In genomic region chr12:55817352-55818139, GRCh38 we compare ENCODE assay signal across 8 cellular contexts. TPM values are rescaled to one million over a fixed set of nuclear protein-coding genes. Genes with fewer than 3 reads are reported as not detected.
DNase-seq lines count a peak whose midpoint lies in the region; ATAC-seq and TF ChIP-seq lines count a peak whose summit lies in the region.

TSS of gene ORMDL2 (plus strand) at chr12:55818041. CDS start at chr12:55819000, 959 bp downstream.
TSS of gene SARNP (minus strand) at chr12:55817724. CDS start at chr12:55817701, 23 bp downstream.

- DNase-seq in CD4-positive, alpha-beta memory T cell = peak; percentile 95 to 100 (median 99)
- DNase-seq in HK-2 (ENCODE audit: unreplicated experiment) = peak; percentile 97
- DNase-seq in NCI-H82 treated with DMSO at 0.1 percent for 48 hours (lab: John Stamatoyannopoulos, UW; ENCODE audit: unreplicated experiment) = peak; percentile 99
- peak; percentile 99 for DNase-seq in activated CD4-positive, alpha-beta memory T cell treated with anti-CD3 and anti-CD28 coated beads for 36 hours
- peak; percentile 98 for DNase-seq in stimulated activated CD4-positive, alpha-beta T cell treated with anti-CD3 and anti-CD28 coated beads, Interleukin-4, amount 100 ng/mL, for 24 hours

- POLR2A ChIA-PET in CD4-positive, alpha-beta memory T cell (lab: Charles Lee; ENCODE audit: partially characterized antibody) = interaction anchor here (0.7 to 7.5 kb wide), 33 partner anchors 11 to 832 kb away, joined by 3 to 210 read pairs (median 5); partner anchors contain the start of genes BLOC1S1, CNPY2, DGKA and DNAJC14
- POLR2A ChIA-PET in activated CD4-positive, alpha-beta memory T cell treated with anti-CD3 and anti-CD28 coated beads for 36 hours (lab: Charles Lee) = interaction anchor here (0.8 to 3.0 kb wide), 16 partner anchors 9 to 301 kb away, joined by 3 to 29 read pairs (median 5); partner anchors contain the start of genes BLOC1S1, DNAJC14, GDF11 and PA2G4

- H3K27me3 ChIP-seq in CD4-positive, alpha-beta memory T cell (ENCODE audit: insufficient read depth, low read length) = no peaks in the 10 kb centered on the region
- H3K27me3 ChIP-seq in duodenal mucosa (ENCODE audit: control insufficient read depth in 1 of 2, insufficient read depth in 2 of 2, low read length in 2 of 2) (no peaks in the 10 kb centered on the region), liver (ENCODE audit: control insufficient read depth in 4 of 4, insufficient read depth in 4 of 4, low read length in 3 of 4) (no peaks in the 10 kb centered on the region)

- peak; percentile 8 to 37 for TF ChIP-seq RAD21 in liver (IDR thresholded peaks at IDR 0.05)

- H3K4me3 ChIP-seq in CD4-positive, alpha-beta memory T cell (ENCODE audit: low read length in 2 of 2) = peak within 1 kb of the TSS; percentile 76 to 96
- H3K4me3 ChIP-seq in duodenal mucosa (ENCODE audit: low read depth in 1 of 2, low read length in 2 of 2) (peak within 1 kb of the TSS; percentile 100), liver (ENCODE audit: low read depth in 1 of 3, low read length in 3 of 3) (peak within 1 kb of the TSS; percentile 72 to 100 (median 87))

- H3K4me1 Mint-ChIP-seq in CD4-positive, alpha-beta memory T cell = peaks cover 23 to 36% (median 25%) of the 10 kb centered on the region in 4 donors
- peaks cover 49% of the 10 kb centered on the region for H3K4me1 Mint-ChIP-seq in activated CD4-positive, alpha-beta memory T cell treated with anti-CD3 and anti-CD28 coated beads for 36 hours (ENCODE audit: low read depth)

- CTCF ChIA-PET in CD4-positive, alpha-beta memory T cell (lab: Charles Lee; ENCODE audit: partially characterized antibody) = interaction anchor here (0.6 to 4.6 kb wide), 22 partner anchors 7 to 212 kb away, joined by 3 to 39 read pairs (median 4); partner anchors contain the start of genes DGKA, DNAJC14, PYM1 and RAB5B
- CTCF ChIA-PET in activated CD4-positive, alpha-beta memory T cell treated with anti-CD3 and anti-CD28 coated beads for 36 hours (lab: Charles Lee) = interaction anchor here (0.6 to 4.7 kb wide), 18 partner anchors 9 to 334 kb away, joined by 3 to 46 read pairs (median 6); partner anchors contain the start of genes DNAJC14 and PYM1

- no peaks in the 10 kb centered on the region for H3K27me3 Mint-ChIP-seq in CD4-positive, alpha-beta memory T cell
- no peaks in the 10 kb centered on the region for H3K27me3 Mint-ChIP-seq in activated CD4-positive, alpha-beta memory T cell treated with anti-CD3 and anti-CD28 coated beads for 36 hours

- no peaks in the 10 kb centered on the region for H3K9me3 ChIP-seq in CD4-positive, alpha-beta memory T cell (ENCODE audit: control insufficient read depth in 1 of 2, low read length in 2 of 2)
- H3K9me3 ChIP-seq in duodenal mucosa (ENCODE audit: control insufficient read depth in 1 of 2, low read length in 2 of 2) (no peaks in the 10 kb centered on the region), liver (ENCODE audit: control insufficient read depth in 4 of 4, low read length in 3 of 4) (no peaks in the 10 kb centered on the region)

- WGBS in liver = under 1% methylated on average over 38 of the region's 38 CpGs

- peak; percentile 98 for ATAC-seq in GM19455 (IDR thresholded peaks at IDR 0.05; ENCODE audit: unreplicated experiment)

- no peak within 1 kb of the TSS for H3K27ac Mint-ChIP-seq in CD4-positive, alpha-beta memory T cell
- no peak within 1 kb of the TSS for H3K27ac Mint-ChIP-seq in activated CD4-positive, alpha-beta memory T cell treated with anti-CD3 and anti-CD28 coated beads for 36 hours

- no peaks in the 10 kb centered on the region for H3K9me3 Mint-ChIP-seq in CD4-positive, alpha-beta memory T cell
- H3K9me3 Mint-ChIP-seq in activated CD4-positive, alpha-beta memory T cell treated with anti-CD3 and anti-CD28 coated beads for 36 hours = no peaks in the 10 kb centered on the region

- H3K4me3 Mint-ChIP-seq in CD4-positive, alpha-beta memory T cell = no peak within 1 kb of the TSS
- no peak within 1 kb of the TSS for H3K4me3 Mint-ChIP-seq in activated CD4-positive, alpha-beta memory T cell treated with anti-CD3 and anti-CD28 coated beads for 36 hours

- intact Hi-C loops in CD4-positive, alpha-beta memory T cell (cut with micrococcal nuclease) = loop anchor here (1.0 to 10.0 kb wide), 10 partner anchors 12 to 833 kb away; partner anchors contain the start of genes DNAJC14, GDF11, PA2G4 and PYM1
- intact Hi-C loops in activated CD4-positive, alpha-beta memory T cell treated with anti-CD3 and anti-CD28 coated beads for 36 hours (cut with micrococcal nuclease) = loop anchor here (1.0 to 5.0 kb wide), 8 partner anchors 12 to 405 kb away; partner anchors contain the start of genes DNAJC14, GDF11, NABP2 and PA2G4

- peak within 1 kb of the TSS; percentile 88 for H3K27ac ChIP-seq in CD4-positive, alpha-beta memory T cell (ENCODE audit: low read depth, low read length)
- H3K27ac ChIP-seq in duodenal mucosa (ENCODE audit: low read depth, low read length) (peak within 1 kb of the TSS; percentile 60), liver (ENCODE audit: low read depth in 1 of 2, low read length in 2 of 2) (peak within 1 kb of the TSS; percentile 86 to 90)

- TF ChIP-seq CTCF in liver (IDR thresholded peaks at IDR 0.05; ENCODE audit: low read depth, low read length, missing input control) = no peak

- H3K9ac ChIP-seq in duodenal mucosa (ENCODE audit: low read depth in 1 of 2, low read length in 2 of 2) (peak within 1 kb of the TSS; percentile 97 to 100), liver (ENCODE audit: low read depth in 1 of 2, low read length in 2 of 2) (peak within 1 kb of the TSS; percentile 99)

- peaks cover 42% of the 10 kb centered on the region for H3K36me3 ChIP-seq in CD4-positive, alpha-beta memory T cell (ENCODE audit: insufficient read depth, low read length)
- H3K36me3 ChIP-seq in duodenal mucosa (ENCODE audit: control insufficient read depth in 1 of 2, insufficient read depth in 2 of 2, low read length in 2 of 2) = peaks cover 16 to 39% of the 10 kb centered on the region in 2 donors
- H3K36me3 ChIP-seq in liver (ENCODE audit: control insufficient read depth in 4 of 4, insufficient read depth in 3 of 4, low read depth in 1 of 4, low read length in 3 of 4) = peaks cover 8 to 27% (median 17%) of the 10 kb centered on the region in 4 donors

- H3K36me3 Mint-ChIP-seq in CD4-positive, alpha-beta memory T cell = peaks cover 24 to 47% of the 10 kb centered on the region in 2 donors
- H3K36me3 Mint-ChIP-seq in activated CD4-positive, alpha-beta memory T cell treated with anti-CD3 and anti-CD28 coated beads for 36 hours = peaks cover 43% of the 10 kb centered on the region

- H3K4me1 ChIP-seq in CD4-positive, alpha-beta memory T cell (ENCODE audit: insufficient read depth, low read length) = peaks cover 51% of the 10 kb centered on the region
- peaks cover 30 to 37% of the 10 kb centered on the region in 2 donors for H3K4me1 ChIP-seq in duodenal mucosa (ENCODE audit: control insufficient read depth in 1 of 2, insufficient read depth in 2 of 2, low read length in 2 of 2)
- peaks cover 0 to 27% (median 21%) of the 10 kb centered on the region in 4 donors for H3K4me1 ChIP-seq in liver (ENCODE audit: control insufficient read depth in 4 of 4, insufficient read depth in 4 of 4, low read length in 3 of 4)

TF ChIP-seq in liver, 16 proteins besides CTCF, POLR2A, EP300 and RAD21 (continues in another document):
- TF ChIP-seq YY1 (IDR thresholded peaks at IDR 0.05) = peak; percentile 98
- peak; percentile 100 for TF ChIP-seq SP1 (IDR thresholded peaks at IDR 0.05)
- no peak for TF ChIP-seq REST (IDR thresholded peaks at IDR 0.05)
- TF ChIP-seq JUND (IDR thresholded peaks at IDR 0.05) = peak; percentile 16 to 41
- TF ChIP-seq ATF3 (IDR thresholded peaks at IDR 0.05) = no peak
- TF ChIP-seq HNF4A (conservative IDR thresholded peaks at IDR 0.05) = no peak
- no peak for TF ChIP-seq EGR1 (IDR thresholded peaks at IDR 0.05; ENCODE audit: low read depth in 2 of 2)

RNA-seq across cellular contexts. Expression of gene ORMDL2, which starts in this region (rescaled TPM):
- total RNA-seq in CD4-positive, alpha-beta memory T cell = 10 to 100 TPM; 42.6 to 44.4 TPM
- 100 to 1,000 TPM in 1 of 2 donors, 10 to 100 TPM in 1; 95.8 to 142 TPM for polyA plus RNA-seq in CD4-positive, alpha-beta memory T cell
- total RNA-seq in activated CD4-positive, alpha-beta memory T cell treated with anti-CD3 and anti-CD28 coated beads for 36 hours = 10 to 100 TPM; 37.9 to 41.2 TPM
- total RNA-seq in liver = 10 to 100 TPM; 12.8 to 13.1 TPM
- polyA plus RNA-seq in liver = 10 to 100 TPM; 35.7 to 54.2 TPM

RNA-seq across cellular contexts. Expression of gene SARNP, which starts in this region (rescaled TPM):
- 10 to 100 TPM; 47.7 to 49.4 TPM for total RNA-seq in CD4-positive, alpha-beta memory T cell
- polyA plus RNA-seq in CD4-positive, alpha-beta memory T cell = 100 to 1,000 TPM in 1 of 2 donors, 10 to 100 TPM in 1; 90.2 to 122 TPM
- 100 to 1,000 TPM; 104 to 110 TPM for total RNA-seq in activated CD4-positive, alpha-beta memory T cell treated with anti-CD3 and anti-CD28 coated beads for 36 hours
- 10 to 100 TPM; 19.1 to 29.5 TPM for total RNA-seq in liver
- 10 to 100 TPM; 21.7 to 34.2 TPM for polyA plus RNA-seq in liver

Comparison
In these comparisons a context has a peak if more than half of its experiments do, and no peak if none do; other contexts are left out.
1. Peak in every context shown above with its lines: DNase-seq, ATAC-seq, H3K4me3 ChIP-seq and H3K27ac ChIP-seq.